14 cellular contexts compared by ENCODE assay signal in the genomic region with DNA sequence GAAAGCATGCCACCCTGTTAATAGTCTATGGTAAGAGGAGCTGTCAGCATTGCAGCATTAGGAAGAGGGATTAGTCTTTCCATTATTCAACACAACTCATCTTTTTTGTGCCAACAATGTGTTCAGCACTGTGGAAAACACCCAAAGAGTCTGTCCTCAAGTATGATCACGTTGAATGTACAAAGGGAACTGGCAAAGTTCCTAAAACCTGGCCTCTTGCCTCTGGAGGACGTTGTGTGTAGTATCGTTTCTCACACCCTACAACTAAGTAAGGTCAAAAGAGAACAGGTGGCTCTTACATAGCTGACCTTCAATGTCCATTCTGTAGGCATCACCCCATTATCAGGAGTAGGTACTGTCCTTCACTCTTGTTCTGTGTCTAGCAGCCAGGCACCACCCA.
"Had no signal": no experiment of that assay in that cellular context is flagged by ENCODE, and none has a peak within 500 bp of the region (broad histone marks: within the 10 kb centered on the region; RNA-seq: fewer than 3 reads in every experiment).

No MANE protein-coding gene starts in this region.

- H3K4me3 Mint-ChIP-seq: activated B cell treated with CpG ODN at 0.5 μM for 24 hours; activated CD4-positive, alpha-beta T cell treated with anti-CD3 and anti-CD28 coated beads, Interleukin-2, amount 10 ng/mL, durations not matched to agents 7 days and 5 days; activated naive CD4-positive, alpha-beta T cell treated with anti-CD3 and anti-CD28 coated beads for 36 hours; memory B cell; stimulated activated naive B cell treated with anti-CD40 and anti-IgM and Interleukin-4, amounts not matched to agents 10 μg/mL and 1 μg/mL and 100 μg/mL, for 72 hours; T-helper 17 cell had no signal

- H3K36me3 Mint-ChIP-seq: memory B cell; stimulated activated naive B cell treated with anti-CD40 and anti-IgM and Interleukin-4, amounts not matched to agents 10 μg/mL and 1 μg/mL and 100 μg/mL, for 72 hours had no signal

- H3K27me3 ChIP-seq: colonic mucosa, pancreas, upper lobe of right lung had no signal

- H3K27ac ChIP-seq: colonic mucosa, pancreas, upper lobe of right lung had no signal

- H3K4me2 ChIP-seq: smooth muscle cell had no signal

- DNase-seq: activated B cell treated with CpG ODN at 0.5 μM for 24 hours; activated CD4-positive, alpha-beta T cell treated with anti-CD3 and anti-CD28 coated beads, Interleukin-2, amount 10 ng/mL, durations not matched to agents 7 days and 5 days; activated CD8-positive, alpha-beta memory T cell treated with anti-CD3 and anti-CD28 coated beads for 24 hours; activated naive CD4-positive, alpha-beta T cell treated with anti-CD3 and anti-CD28 coated beads for 36 hours; caudate nucleus; colonic mucosa; left colon; pancreas; stimulated activated CD4-positive, alpha-beta T cell treated with anti-CD3 and anti-CD28 coated beads, Interleukin-2, amount 100 ng/mL, for 24 hours; stimulated activated naive B cell treated with anti-CD40 and anti-IgM and Interleukin-4, amounts not matched to agents 10 μg/mL and 1 μg/mL and 100 μg/mL, for 72 hours; T-helper 17 cell; upper lobe of right lung had no signal

- H3K4me3 ChIP-seq: colonic mucosa, pancreas, smooth muscle cell, upper lobe of right lung had no signal

- H3K4me1 ChIP-seq: colonic mucosa had no signal

- H3K4me1 Mint-ChIP-seq: activated B cell treated with CpG ODN at 0.5 μM for 24 hours, memory B cell had no signal

- H3K27ac Mint-ChIP-seq: activated B cell treated with CpG ODN at 0.5 μM for 24 hours; activated CD4-positive, alpha-beta T cell treated with anti-CD3 and anti-CD28 coated beads, Interleukin-2, amount 10 ng/mL, durations not matched to agents 7 days and 5 days; activated naive CD4-positive, alpha-beta T cell treated with anti-CD3 and anti-CD28 coated beads for 36 hours; memory B cell; stimulated activated naive B cell treated with anti-CD40 and anti-IgM and Interleukin-4, amounts not matched to agents 10 μg/mL and 1 μg/mL and 100 μg/mL, for 72 hours; T-helper 17 cell had no signal

- H3K36me3 ChIP-seq: colonic mucosa, pancreas, upper lobe of right lung had no signal

- H3K9me3 Mint-ChIP-seq: activated B cell treated with CpG ODN at 0.5 μM for 24 hours; activated CD4-positive, alpha-beta T cell treated with anti-CD3 and anti-CD28 coated beads, Interleukin-2, amount 10 ng/mL, durations not matched to agents 7 days and 5 days; activated naive CD4-positive, alpha-beta T cell treated with anti-CD3 and anti-CD28 coated beads for 36 hours; memory B cell; stimulated activated naive B cell treated with anti-CD40 and anti-IgM and Interleukin-4, amounts not matched to agents 10 μg/mL and 1 μg/mL and 100 μg/mL, for 72 hours had no signal

- H3K9me3 ChIP-seq: colonic mucosa, pancreas, upper lobe of right lung had no signal
